ENCODE assay signal across 8 cellular contexts in the genomic region with DNA sequence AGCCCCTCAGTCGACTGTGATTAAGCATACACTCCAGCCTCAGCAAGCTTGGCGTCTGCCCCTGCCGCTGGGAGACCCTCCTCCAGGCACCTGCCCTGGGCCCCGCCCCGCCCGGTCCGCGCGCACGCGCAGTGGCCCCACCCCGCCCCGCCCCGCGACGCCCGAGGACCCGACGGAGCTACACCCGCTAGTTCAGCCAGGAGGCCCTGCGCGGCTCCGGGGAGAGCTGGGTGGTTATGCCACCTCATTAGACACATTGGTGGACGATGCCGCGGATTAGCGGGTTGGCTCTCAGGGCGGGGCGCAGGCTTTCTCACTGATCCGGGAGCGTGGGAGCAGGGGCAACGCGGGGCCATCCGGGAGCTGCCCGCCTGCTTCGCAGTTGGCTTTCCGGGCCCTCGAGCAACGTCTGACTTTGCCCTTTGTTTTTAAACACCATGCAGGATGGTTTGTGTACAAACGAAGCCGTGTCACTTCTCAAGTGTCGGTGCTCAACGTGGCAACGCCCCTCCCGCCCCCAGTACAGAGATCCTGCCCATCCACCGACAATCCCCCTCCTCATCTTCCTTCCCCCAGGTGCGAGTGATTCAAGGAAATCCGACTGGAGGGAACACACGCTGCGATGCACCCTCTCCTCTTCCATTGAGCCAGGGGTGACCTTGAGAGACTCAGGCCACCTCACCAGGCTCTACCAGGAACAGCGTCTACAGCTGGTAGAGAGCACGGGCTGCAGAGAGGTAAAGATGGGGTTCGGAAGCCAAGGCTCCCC.
DNase-seq lines count a peak whose midpoint lies in the region; ATAC-seq and TF ChIP-seq lines count a peak whose summit lies in the region.

No MANE protein-coding gene starts in this region.

- peak overlapping the region; percentile 52 for H3K4me3 Mint-ChIP-seq in endodermal cell

- peak overlapping the region; percentile 39 for H3K4me3 ChIP-seq in AG04449 (ENCODE audit: low read depth, low read length)
- peak overlapping the region; percentile 76 for H3K4me3 ChIP-seq in endodermal cell (ENCODE audit: low read length)
- no peak overlapping the region for H3K4me3 ChIP-seq in mucosa of stomach (ENCODE audit: low read length)

- 3 to 20% methylated on average over 6 to 53 of the region's 53 CpGs for WGBS in endodermal cell (ENCODE audit: insufficient coverage in 1 of 2, insufficient read length in 1 of 2), 2 experiments

- H3K27me3 ChIP-seq in endodermal cell (ENCODE audit: control insufficient read depth, insufficient read depth, low read length, poor library complexity, severe bottlenecking): peaks cover 35% of the 10 kb centered on the region
- peaks cover 11% of the 10 kb centered on the region for H3K27me3 ChIP-seq in mucosa of stomach (ENCODE audit: control insufficient read depth, insufficient read depth, low read length)

- DNase-seq in AG04449 (ENCODE audit: low read depth, low spot score): no peak
- peak; percentile 42 for DNase-seq in NCI-H345 treated with DMSO at 0.1 percent for 48 hours (lab: John Stamatoyannopoulos, UW; ENCODE audit: unreplicated experiment)
- peak; percentile 88 for DNase-seq in activated CD8-positive, alpha-beta memory T cell treated with anti-CD3 and anti-CD28 coated beads, Interleukin-2, amount 50 U/mL, for 48 hours
- peak; percentile 95 for DNase-seq in endodermal cell
- DNase-seq in stimulated activated CD8-positive, alpha-beta memory T cell treated with anti-CD3 and anti-CD28 coated beads, Interleukin-4, amount 100 ng/mL, for 24 hours (ENCODE audit: low read depth): peak; percentile 48
- DNase-seq in glomerular visceral epithelial cell (ENCODE audit: extremely low spot score): no peak

- TF ChIP-seq CTCF in AG04449 (IDR thresholded peaks at IDR 0.05; ENCODE audit: insufficient read depth, low read length, missing control alignments): no peak
- no peak for TF ChIP-seq CTCF in endodermal cell (conservative IDR thresholded peaks at IDR 0.05)

- ATAC-seq in GM21528 (IDR thresholded peaks at IDR 0.05; ENCODE audit: low FRiP score, unreplicated experiment): peak; percentile 72

- H3K27me3 Mint-ChIP-seq in endodermal cell (ENCODE audit: insufficient read depth): peaks cover 47% of the 10 kb centered on the region

- CTCF ChIA-PET in AG04449 (lab: Yijun Ruan, JAX): no interaction called here

- no peaks in the 10 kb centered on the region for H3K36me3 ChIP-seq in endodermal cell (ENCODE audit: control insufficient read depth, insufficient read depth, low read length)
- no peaks in the 10 kb centered on the region for H3K36me3 ChIP-seq in mucosa of stomach (ENCODE audit: control insufficient read depth, insufficient read depth, low read length)

- no peaks in the 10 kb centered on the region for H3K36me3 Mint-ChIP-seq in endodermal cell (ENCODE audit: low read depth)

- H3K9ac ChIP-seq in endodermal cell (ENCODE audit: extremely low read depth, low read length, poor library complexity, severe bottlenecking) (no peak overlapping the region), mucosa of stomach (ENCODE audit: low read length) (peak overlapping the region; percentile 8)

- peaks cover 21% of the 10 kb centered on the region for H3K4me1 Mint-ChIP-seq in endodermal cell

- peaks cover 9% of the 10 kb centered on the region for H3K9me3 ChIP-seq in endodermal cell (ENCODE audit: control insufficient read depth, low read length)
- H3K9me3 ChIP-seq in mucosa of stomach (ENCODE audit: control insufficient read depth, low read length): no peaks in the 10 kb centered on the region

- POLR2A ChIA-PET in AG04449 (lab: Yijun Ruan, JAX): no interaction called here

- peaks cover 10% of the 10 kb centered on the region for H3K9me3 Mint-ChIP-seq in endodermal cell

- no peak overlapping the region for H3K27ac ChIP-seq in endodermal cell (ENCODE audit: low read depth, low read length)

- no peak overlapping the region for H3K27ac Mint-ChIP-seq in endodermal cell

- H3K4me1 ChIP-seq in endodermal cell (ENCODE audit: control insufficient read depth, insufficient read depth, low read length) (peaks cover 9% of the 10 kb centered on the region), mucosa of stomach (ENCODE audit: control insufficient read depth, insufficient read depth, low read length) (peaks cover 7% of the 10 kb centered on the region)

Comparison
In these comparisons a context has a peak if more than half of its experiments do, and no peak if none do; other contexts are left out.
1. DNase-seq: peak in NCI-H345 treated with DMSO at 0.1 percent for 48 hours (single experiment), activated CD8-positive, alpha-beta memory T cell treated with anti-CD3 and anti-CD28 coated beads, Interleukin-2, amount 50 U/mL, for 48 hours (single experiment), endodermal cell (single experiment) and stimulated activated CD8-positive, alpha-beta memory T cell treated with anti-CD3 and anti-CD28 coated beads, Interleukin-4, amount 100 ng/mL, for 24 hours (single experiment); none in AG04449 (single experiment) and glomerular visceral epithelial cell (single experiment).